1 cellular context compared by ENCODE assay signal in genomic region chr7:100182616-100183015, GRCh38. TPM values are rescaled to one million over a fixed set of nuclear protein-coding genes. Genes with fewer than 3 reads are reported as not detected.
"Had no signal": no experiment of that assay in that cellular context is flagged by ENCODE, and none has a peak within 500 bp of the region (broad histone marks: within the 10 kb centered on the region; RNA-seq: fewer than 3 reads in every experiment).

No MANE protein-coding gene starts in this region.

RNA-seq across cellular contexts. Expression of gene STAG3, which starts 4.9 kb away (rescaled TPM):
- total RNA-seq: myocyte had no signal
